Comparison of ENCODE assay signal across 8 cellular contexts in the genomic region with DNA sequence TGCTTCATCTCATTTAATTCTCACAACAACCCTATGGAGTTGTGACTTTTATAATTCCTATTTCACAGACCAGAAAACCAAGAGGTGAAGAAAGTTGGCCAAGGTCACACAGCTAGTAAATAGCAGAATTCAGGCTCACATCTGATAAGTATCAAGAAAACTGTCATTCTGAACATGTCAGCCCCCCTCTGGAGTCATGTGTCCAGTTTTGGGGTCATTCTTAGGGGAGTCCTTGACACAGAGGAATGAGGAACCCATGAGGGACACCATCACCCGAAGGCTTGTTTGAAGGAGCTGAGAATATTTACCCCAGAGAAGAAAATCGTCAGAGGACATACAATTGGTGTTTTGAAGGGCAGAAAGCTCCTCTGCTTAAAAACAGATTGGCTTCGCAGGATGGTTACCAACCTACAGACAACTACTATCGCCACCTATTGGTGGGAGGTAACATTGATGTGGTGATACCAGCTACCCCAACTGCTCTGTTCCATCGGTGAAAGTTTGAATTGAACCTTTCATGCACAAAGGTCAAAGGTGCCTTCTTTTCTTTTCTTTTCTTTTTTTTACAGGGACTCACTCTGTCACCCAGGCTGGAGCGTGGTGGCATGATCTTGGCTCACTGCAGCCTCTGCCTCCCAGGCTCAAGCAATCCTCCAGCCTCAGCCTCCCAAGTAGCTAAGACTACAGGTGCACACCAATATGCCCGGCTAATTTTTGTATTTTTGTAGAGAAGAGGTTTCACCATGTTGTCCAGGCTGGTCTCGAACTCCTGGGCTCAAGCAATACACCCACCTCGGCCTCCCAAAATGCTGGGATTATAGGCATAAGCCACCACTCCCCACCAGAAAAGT. TPM values are rescaled to one million over a fixed set of nuclear protein-coding genes. Genes with fewer than 3 reads are reported as not detected.
DNase-seq lines count a peak whose midpoint lies in the region; ATAC-seq and TF ChIP-seq lines count a peak whose summit lies in the region.

No MANE protein-coding gene starts in this region.

- H3K4me3 ChIP-seq in MG63, result no peak overlapping the region
- H3K4me3 ChIP-seq in heart left ventricle, result no peak overlapping the region

- no peaks in the 10 kb centered on the region for H3K9me3 Mint-ChIP-seq in activated naive CD4-positive, alpha-beta T cell treated with anti-CD3 and anti-CD28 coated beads, Interleukin-2, amount 10 ng/mL, durations not matched to agents 7 days and 5 days

- CTCF ChIA-PET in activated naive CD4-positive, alpha-beta T cell treated with anti-CD3 and anti-CD28 coated beads, Interleukin-2, amount 10 ng/mL, durations not matched to agents 7 days and 5 days (lab: Charles Lee), result interaction anchor here (0.7 to 3.6 kb wide), 45 partner anchors 9 to 437 kb away, joined by 3 to 43 read pairs (median 5); a partner anchor contains a TSS

- 0 out of 2 replicates have a peak, but pooled peaks cover 3% of the 10 kb centered on the region for H3K27me3 ChIP-seq in MG63
- H3K27me3 ChIP-seq in heart left ventricle, result peaks cover 0 to 5% (median 0%) of the 10 kb centered on the region in 9 donors

- H3K9me3 ChIP-seq in MG63 (no peaks in the 10 kb centered on the region), heart left ventricle (no peaks in the 10 kb centered on the region)

- TF ChIP-seq POLR2A in heart left ventricle (IDR thresholded peaks at IDR 0.05), result no peak

- no peak overlapping the region for H3K27ac Mint-ChIP-seq in activated naive CD4-positive, alpha-beta T cell treated with anti-CD3 and anti-CD28 coated beads, Interleukin-2, amount 10 ng/mL, durations not matched to agents 7 days and 5 days

- peak; percentile 80 for TF ChIP-seq CTCF in GM10266 (IDR thresholded peaks at IDR 0.05; ENCODE audit: control insufficient read depth, insufficient read depth, low read depth, missing control alignments)
- TF ChIP-seq CTCF in heart left ventricle (IDR thresholded peaks at IDR 0.05), result peak; percentile 45 to 70 (median 58)

- DNase-seq in GM10266 (ENCODE audit: extremely low spot score), result peak; percentile 77
- peak; percentile 11 for DNase-seq in MG63
- peak; percentile 44 to 64 for DNase-seq in SHP77 (lab: John Stamatoyannopoulos, UW)
- peak; percentile 64 for DNase-seq in activated naive CD4-positive, alpha-beta T cell treated with anti-CD3 and anti-CD28 coated beads, Interleukin-2, amount 10 ng/mL, durations not matched to agents 7 days and 5 days
- DNase-seq in heart left ventricle, result no peak
- DNase-seq in retina, result peak; percentile 26

- peaks cover 0 to 14% (median 0%) of the 10 kb centered on the region in 12 donors for H3K4me1 ChIP-seq in heart left ventricle

- peaks cover 56% of the 10 kb centered on the region for H3K27me3 Mint-ChIP-seq in activated naive CD4-positive, alpha-beta T cell treated with anti-CD3 and anti-CD28 coated beads, Interleukin-2, amount 10 ng/mL, durations not matched to agents 7 days and 5 days

- H3K36me3 ChIP-seq in MG63, result no peaks in the 10 kb centered on the region
- H3K36me3 ChIP-seq in heart left ventricle, result no peaks in the 10 kb centered on the region

- peak in 2 of 4 donors; percentile 39 to 52 for ATAC-seq in heart left ventricle
- no peak for ATAC-seq in GM18873 (IDR thresholded peaks at IDR 0.05; ENCODE audit: low FRiP score, unreplicated experiment)
- no peak for ATAC-seq in HG02938 (IDR thresholded peaks at IDR 0.05; ENCODE audit: unreplicated experiment)

- no peak overlapping the region for H3K27ac ChIP-seq in heart left ventricle

- no peaks in the 10 kb centered on the region for H3K36me3 Mint-ChIP-seq in activated naive CD4-positive, alpha-beta T cell treated with anti-CD3 and anti-CD28 coated beads, Interleukin-2, amount 10 ng/mL, durations not matched to agents 7 days and 5 days

- WGBS in heart left ventricle, 4 donors, result 39 to 45% (median 43%) methylated on average over 9 of the region's 9 CpGs

- intact Hi-C loops in heart left ventricle (cut with DNase I), result loop anchor here in 1 of 10 donors (10.0 kb wide), 1 partner anchor 172 kb away; a partner anchor contains a TSS

- H3K4me1 Mint-ChIP-seq in activated naive CD4-positive, alpha-beta T cell treated with anti-CD3 and anti-CD28 coated beads, Interleukin-2, amount 10 ng/mL, durations not matched to agents 7 days and 5 days, result peaks cover 9% of the 10 kb centered on the region

- no peak overlapping the region for H3K4me3 Mint-ChIP-seq in activated naive CD4-positive, alpha-beta T cell treated with anti-CD3 and anti-CD28 coated beads, Interleukin-2, amount 10 ng/mL, durations not matched to agents 7 days and 5 days

RNA-seq across cellular contexts. Expression of a gene that starts 31.3 kb away (rescaled TPM):
- not detected in 2 replicates for total RNA-seq in MG63 (2014; rRNA removed; shearing (Covaris generic); ENCODE audit: low replicate concordance)
- under 1 TPM in 5 of 9 donors, not detected in 4; 0.08 to 0.29 (median 0.17) TPM for total RNA-seq in heart left ventricle
- polyA plus RNA-seq in heart left ventricle, result under 1 TPM in 1 of 2 donors, not detected in 1; 0.19 TPM

RNA-seq across cellular contexts. Expression of a gene that starts 55.9 kb away (rescaled TPM):
- total RNA-seq in MG63 (2014; rRNA removed; shearing (Covaris generic); ENCODE audit: low replicate concordance), result 18.1 and 22.6 TPM in 2 replicates
- 10 to 100 TPM; 39.3 to 97.0 (median 62.2) TPM for total RNA-seq in heart left ventricle
- 10 to 100 TPM; 30.3 to 39.5 TPM for polyA plus RNA-seq in heart left ventricle

Comparison
In these comparisons a context has a peak if more than half of its experiments do, and no peak if none do; other contexts are left out.
1. DNase-seq: peak in GM10266 (single experiment), MG63 (single experiment), SHP77 (2 of 2), activated naive CD4-positive, alpha-beta T cell treated with anti-CD3 and anti-CD28 coated beads, Interleukin-2, amount 10 ng/mL, durations not matched to agents 7 days and 5 days (single experiment) and retina (single experiment); none in heart left ventricle (0 of 5).